In genomic region chr20:43334080-43334479, GRCh38 we compare ENCODE assay signal across 31 cellular contexts.
"Had no signal": no experiment of that assay in that cellular context is flagged by ENCODE, and none has a peak within 500 bp of the region (broad histone marks: within the 10 kb centered on the region; RNA-seq: fewer than 3 reads in every experiment).

No MANE protein-coding gene starts in this region.

- H3K27me3 Mint-ChIP-seq: progenitor cell of endocrine pancreas; stimulated activated memory B cell treated with anti-CD40 and anti-IgM and Interleukin-4, amounts not matched to agents 10 μg/mL and 1 μg/mL and 100 μg/mL, for 72 hours; stimulated activated naive CD8-positive, alpha-beta T cell treated with anti-CD3 and anti-CD28 coated beads, Interleukin-15, amount 100 ng/mL, for 72 hours; type B pancreatic cell had no signal

- DNase-seq: natural killer cell; occipital lobe; ovary; posterior cingulate gyrus; psoas muscle; right cardiac atrium; spleen; stimulated activated CD4-positive, alpha-beta T cell treated with anti-CD3 and anti-CD28 coated beads, Interleukin-12 subunit alpha, Interleukin-12 subunit beta, amount 100 ng/mL, for 4 hours; stimulated activated CD4-positive, alpha-beta T cell treated with anti-CD3 and anti-CD28 coated beads, Interleukin-1b, Interleukin-23, amount 100 ng/mL, for 48 hours; stimulated activated CD4-positive, alpha-beta T cell treated with anti-CD3 and anti-CD28 coated beads, Interleukin-4, amount 100 ng/mL, for 1 hour; stimulated activated CD4-positive, alpha-beta T cell treated with anti-CD3 and anti-CD28 coated beads, Interleukin-4, amount 100 ng/mL, for 4 hours; stimulated activated CD8-positive, alpha-beta memory T cell treated with anti-CD3 and anti-CD28 coated beads, Interleukin-4, amount 100 ng/mL, for 48 hours; stimulated activated naive CD4-positive, alpha-beta T cell; stimulated activated naive CD8-positive, alpha-beta T cell treated with anti-CD3 and anti-CD28 coated beads, Interleukin-15, amount 100 ng/mL, for 72 hours; stimulated activated naive CD8-positive, alpha-beta T cell treated with anti-CD3 and anti-CD28 coated beads, Interleukin-15, Interleukin-2, amounts not matched to agents 100 U/mL and 50 U/mL, for 24 hours; substantia nigra; testis; tibial artery; transverse colon; upper lobe of right lung; uterus had no signal

- H3K79me2 ChIP-seq: parathyroid adenoma had no signal

- H3K4me3 Mint-ChIP-seq: natural killer cell; nephron; neural progenitor cell; stimulated activated memory B cell treated with anti-CD40 and anti-IgM and Interleukin-4, amounts not matched to agents 10 μg/mL and 1 μg/mL and 100 μg/mL, for 72 hours; stimulated activated naive CD8-positive, alpha-beta T cell treated with anti-CD3 and anti-CD28 coated beads, Interleukin-15, amount 100 ng/mL, for 72 hours; type B pancreatic cell had no signal

- ATAC-seq: natural killer cell; psoas muscle; right cardiac atrium; sciatic nerve; stimulated activated memory B cell treated with anti-CD40 and anti-IgM and Interleukin-4, amounts not matched to agents 10 μg/mL and 1 μg/mL and 100 μg/mL, for 72 hours; stimulated activated naive CD8-positive, alpha-beta T cell treated with anti-CD3 and anti-CD28 coated beads, Interleukin-15, amount 100 ng/mL, for 72 hours; stimulated activated naive CD8-positive, alpha-beta T cell treated with anti-CD3 and anti-CD28 coated beads, Interleukin-15, Interleukin-2, amounts not matched to agents 100 U/mL and 50 U/mL, for 24 hours; upper lobe of right lung had no signal

- H3K4me2 ChIP-seq: neural progenitor cell, smooth muscle cell had no signal

- H3K4me3 ChIP-seq: neural progenitor cell, ovary, psoas muscle, skin epidermis, smooth muscle cell, spleen, suprapubic skin, testis, tibial artery, transverse colon, upper lobe of right lung, uterus had no signal

- H3K27ac Mint-ChIP-seq: natural killer cell; nephron; neural progenitor cell; progenitor cell of endocrine pancreas; stimulated activated memory B cell treated with anti-CD40 and anti-IgM and Interleukin-4, amounts not matched to agents 10 μg/mL and 1 μg/mL and 100 μg/mL, for 72 hours; stimulated activated naive CD8-positive, alpha-beta T cell treated with anti-CD3 and anti-CD28 coated beads, Interleukin-15, amount 100 ng/mL, for 72 hours; type B pancreatic cell had no signal

- H3K9me3 ChIP-seq: ovary, psoas muscle, testis, upper lobe of right lung, uterus had no signal

- H3K4me1 ChIP-seq: neural progenitor cell, parathyroid adenoma, psoas muscle, spleen, suprapubic skin, testis, tibial artery, transverse colon, upper lobe of right lung, uterus had no signal

- H3K4me1 Mint-ChIP-seq: natural killer cell; nephron; neural progenitor cell; stimulated activated memory B cell treated with anti-CD40 and anti-IgM and Interleukin-4, amounts not matched to agents 10 μg/mL and 1 μg/mL and 100 μg/mL, for 72 hours; stimulated activated naive CD8-positive, alpha-beta T cell treated with anti-CD3 and anti-CD28 coated beads, Interleukin-15, amount 100 ng/mL, for 72 hours had no signal

- H3K36me3 ChIP-seq: neural progenitor cell, ovary, spleen, suprapubic skin, tibial artery, transverse colon, upper lobe of right lung, uterus had no signal

- H2AFZ ChIP-seq: neural progenitor cell, parathyroid adenoma had no signal

- H3K36me3 Mint-ChIP-seq: natural killer cell; stimulated activated memory B cell treated with anti-CD40 and anti-IgM and Interleukin-4, amounts not matched to agents 10 μg/mL and 1 μg/mL and 100 μg/mL, for 72 hours; type B pancreatic cell had no signal

- H3K27me3 ChIP-seq: neural progenitor cell, ovary, spleen, suprapubic skin, testis, tibial artery, transverse colon, upper lobe of right lung, uterus had no signal

- H3K27ac ChIP-seq: neural progenitor cell, ovary, parathyroid adenoma, psoas muscle, skin epidermis, spleen, suprapubic skin, testis, tibial artery, transverse colon, upper lobe of right lung, uterus had no signal
